ENCODE assay signal across 15 cellular contexts in the genomic region with DNA sequence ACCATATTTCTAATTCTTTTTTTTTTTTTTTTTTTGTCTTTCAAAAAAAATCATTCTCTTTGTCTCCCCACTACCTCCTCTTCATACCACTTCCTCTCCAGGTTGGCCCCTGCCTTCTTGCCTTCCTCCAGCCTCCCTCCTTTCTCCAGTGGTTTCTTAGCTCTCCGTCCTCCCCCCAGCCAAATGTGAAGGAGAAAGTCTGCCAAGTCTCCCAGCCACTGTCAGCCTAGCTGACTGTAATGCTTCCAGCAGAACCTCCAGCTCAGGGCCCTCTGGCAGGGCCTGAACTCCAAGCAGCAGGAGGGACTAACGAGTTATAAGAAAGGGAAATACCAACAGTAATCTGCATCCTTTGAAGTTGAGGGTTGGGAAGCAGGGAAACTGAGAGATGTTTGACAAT. TPM values are rescaled to one million over a fixed set of nuclear protein-coding genes. Genes with fewer than 3 reads are reported as not detected.
DNase-seq lines count a peak whose midpoint lies in the region; ATAC-seq and TF ChIP-seq lines count a peak whose summit lies in the region.
"Had no signal": no experiment of that assay in that cellular context is flagged by ENCODE, and none has a peak within 500 bp of the region (broad histone marks: within the 10 kb centered on the region; RNA-seq: fewer than 3 reads in every experiment).

No MANE protein-coding gene starts in this region.

- no peaks in the 10 kb centered on the region for H3K9me3 ChIP-seq in left ventricle myocardium inferior (replicated peaks)
- H3K9me3 ChIP-seq: adrenal gland had no signal

- H3K36me3 ChIP-seq in left ventricle myocardium inferior: no peaks in the 10 kb centered on the region
- H3K36me3 ChIP-seq: adrenal gland had no signal

- DNase-seq in GM03348 (ENCODE audit: low spot score) (peak; percentile 65), left ventricle myocardium inferior (peak; percentile 45), sciatic nerve (ENCODE audit: low spot score) (peak; percentile 62), 8988T (no peak), HT-29 (ENCODE audit: low spot score) (no peak), CD1c-positive myeloid dendritic cell (ENCODE audit: extremely low spot score) (no peak)
- DNase-seq in activated CD4-positive, CD25-positive, alpha-beta regulatory T cell treated with anti-CD3 and anti-CD28 coated beads, Interleukin-2, amount 50 U/mL, for 72 hours: no peak
- DNase-seq: activated CD8-positive, alpha-beta memory T cell treated with anti-CD3 and anti-CD28 coated beads, Interleukin-2, amount 10 ng/mL, durations not matched to agents 7 days and 5 days; CD4-positive, alpha-beta memory T cell; effector memory CD8-positive, alpha-beta T cell; Karpas-422; naive B cell had no signal

- ATAC-seq in SK-N-SH treated with all-trans-retinoic acid at 6 μM for 48 hours: peak; percentile 50
- ATAC-seq in sciatic nerve: peak; percentile 84
- ATAC-seq: activated CD8-positive, alpha-beta memory T cell treated with anti-CD3 and anti-CD28 coated beads, Interleukin-2, amount 10 ng/mL, durations not matched to agents 7 days and 5 days; effector memory CD8-positive, alpha-beta T cell had no signal

- no peak for TF ChIP-seq CTCF in left ventricle myocardium inferior (IDR thresholded peaks at IDR 0.05; ENCODE audit: borderline replicate concordance)

- peak overlapping the region; percentile 71 for H3K27ac ChIP-seq in left ventricle myocardium inferior (replicated peaks)
- H3K27ac ChIP-seq: adrenal gland had no signal

- H3K27me3 ChIP-seq in left ventricle myocardium inferior (ENCODE audit: low read depth): no peaks in the 10 kb centered on the region
- H3K27me3 ChIP-seq: adrenal gland had no signal

- peaks cover 7% of the 10 kb centered on the region for H3K4me1 ChIP-seq in left ventricle myocardium inferior
- H3K4me1 ChIP-seq: adrenal gland had no signal

- intact Hi-C loops in left ventricle myocardium inferior (cut with micrococcal nuclease) (no loop called here), sciatic nerve (cut with DNase I) (no loop called here)

- H3K4me3 ChIP-seq in left ventricle myocardium inferior: no peak overlapping the region
- H3K4me3 ChIP-seq: adrenal gland had no signal

TF ChIP-seq in SK-N-SH treated with all-trans-retinoic acid at 6 μM for 48 hours, 23 proteins besides CTCF, POLR2A, EP300 and RAD21:
- no peak for TF ChIP-seq TCF4 (CRISPR knock-in tag; IDR thresholded peaks at IDR 0.05; ENCODE audit: borderline replicate concordance)
- TF ChIP-seq CSDC2 (CRISPR knock-in tag; IDR thresholded peaks at IDR 0.05): no peak
- no peak for TF ChIP-seq ARNTL (CRISPR knock-in tag; IDR thresholded peaks at IDR 0.05; ENCODE audit: borderline replicate concordance, low read depth)
- no peak for TF ChIP-seq GLIS3 (CRISPR knock-in tag; IDR thresholded peaks at IDR 0.05)
- no peak for TF ChIP-seq TSHZ2 (CRISPR knock-in tag; IDR thresholded peaks at IDR 0.05)
- TF ChIP-seq CSRNP3 (CRISPR knock-in tag; IDR thresholded peaks at IDR 0.05): no peak
- TF ChIP-seq, protein P1, sequence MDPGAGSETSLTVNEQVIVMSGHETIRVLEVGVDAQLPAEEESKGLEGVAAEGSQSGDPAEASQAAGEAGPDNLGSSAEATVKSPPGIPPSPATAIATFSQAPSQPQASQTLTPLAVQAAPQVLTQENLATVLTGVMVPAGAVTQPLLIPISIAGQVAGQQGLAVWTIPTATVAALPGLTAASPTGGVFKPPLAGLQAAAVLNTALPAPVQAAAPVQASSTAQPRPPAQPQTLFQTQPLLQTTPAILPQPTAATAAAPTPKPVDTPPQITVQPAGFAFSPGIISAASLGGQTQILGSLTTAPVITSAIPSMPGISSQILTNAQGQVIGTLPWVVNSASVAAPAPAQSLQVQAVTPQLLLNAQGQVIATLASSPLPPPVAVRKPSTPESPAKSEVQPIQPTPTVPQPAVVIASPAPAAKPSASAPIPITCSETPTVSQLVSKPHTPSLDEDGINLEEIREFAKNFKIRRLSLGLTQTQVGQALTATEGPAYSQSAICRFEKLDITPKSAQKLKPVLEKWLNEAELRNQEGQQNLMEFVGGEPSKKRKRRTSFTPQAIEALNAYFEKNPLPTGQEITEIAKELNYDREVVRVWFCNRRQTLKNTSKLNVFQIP (CRISPR knock-in tag; IDR thresholded peaks at IDR 0.05; ENCODE audit: borderline replicate concordance, low read depth): no peak
- no peak for TF ChIP-seq ZNF565 (CRISPR knock-in tag; conservative IDR thresholded peaks at IDR 0.05; ENCODE audit: low read depth)
- TF ChIP-seq TOX (CRISPR knock-in tag; IDR thresholded peaks at IDR 0.05; ENCODE audit: borderline replicate concordance): no peak
- TF ChIP-seq OSR1 (CRISPR knock-in tag; IDR thresholded peaks at IDR 0.05): no peak
- TF ChIP-seq RARB (CRISPR knock-in tag; IDR thresholded peaks at IDR 0.05): no peak
- TF ChIP-seq ESRRG (CRISPR knock-in tag; IDR thresholded peaks at IDR 0.05): no peak
- TF ChIP-seq PPARA (CRISPR knock-in tag; IDR thresholded peaks at IDR 0.05; ENCODE audit: borderline replicate concordance): no peak
- TF ChIP-seq ZNF8 (CRISPR knock-in tag; IDR thresholded peaks at IDR 0.05): no peak
- TF ChIP-seq ZFP3 (CRISPR knock-in tag; IDR thresholded peaks at IDR 0.05): no peak
- no peak for TF ChIP-seq ISL1 (CRISPR knock-in tag; IDR thresholded peaks at IDR 0.05)
- no peak for TF ChIP-seq SNAI2 (CRISPR knock-in tag; IDR thresholded peaks at IDR 0.05)
- TF ChIP-seq, protein P2, sequence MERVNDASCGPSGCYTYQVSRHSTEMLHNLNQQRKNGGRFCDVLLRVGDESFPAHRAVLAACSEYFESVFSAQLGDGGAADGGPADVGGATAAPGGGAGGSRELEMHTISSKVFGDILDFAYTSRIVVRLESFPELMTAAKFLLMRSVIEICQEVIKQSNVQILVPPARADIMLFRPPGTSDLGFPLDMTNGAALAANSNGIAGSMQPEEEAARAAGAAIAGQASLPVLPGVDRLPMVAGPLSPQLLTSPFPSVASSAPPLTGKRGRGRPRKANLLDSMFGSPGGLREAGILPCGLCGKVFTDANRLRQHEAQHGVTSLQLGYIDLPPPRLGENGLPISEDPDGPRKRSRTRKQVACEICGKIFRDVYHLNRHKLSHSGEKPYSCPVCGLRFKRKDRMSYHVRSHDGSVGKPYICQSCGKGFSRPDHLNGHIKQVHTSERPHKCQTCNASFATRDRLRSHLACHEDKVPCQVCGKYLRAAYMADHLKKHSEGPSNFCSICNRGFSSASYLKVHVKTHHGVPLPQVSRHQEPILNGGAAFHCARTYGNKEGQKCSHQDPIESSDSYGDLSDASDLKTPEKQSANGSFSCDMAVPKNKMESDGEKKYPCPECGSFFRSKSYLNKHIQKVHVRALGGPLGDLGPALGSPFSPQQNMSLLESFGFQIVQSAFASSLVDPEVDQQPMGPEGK (CRISPR knock-in tag; IDR thresholded peaks at IDR 0.05; ENCODE audit: borderline replicate concordance): no peak
- no peak for TF ChIP-seq CREB5 (CRISPR knock-in tag; IDR thresholded peaks at IDR 0.05; ENCODE audit: low read depth)
- TF ChIP-seq ZC3H10 (CRISPR knock-in tag; IDR thresholded peaks at IDR 0.05): no peak
TF ChIP-seq in SK-N-SH treated with all-trans-retinoic acid at 6 μM for 48 hours: peak in this region for 0.

RNA-seq across cellular contexts. Expression of gene BICC1, which starts 35.5 kb away (rescaled TPM):
- 5.7 TPM for total RNA-seq in left ventricle myocardium inferior
- 42.1 TPM for total RNA-seq in sciatic nerve
- not detected in 2 replicates for total RNA-seq in HT-29 (2014; rRNA removed; shearing (Covaris generic))
- total RNA-seq: CD4-positive, alpha-beta memory T cell; OCI-LY7 had no signal

Comparison
In these comparisons a context has a peak if more than half of its experiments do, and no peak if none do; other contexts are left out.
1. DNase-seq: peak in GM03348 (single experiment), left ventricle myocardium inferior (single experiment) and sciatic nerve (single experiment); none in 8988T (single experiment), activated CD4-positive, CD25-positive, alpha-beta regulatory T cell treated with anti-CD3 and anti-CD28 coated beads, Interleukin-2, amount 50 U/mL, for 72 hours (single experiment), HT-29 (single experiment) and CD1c-positive myeloid dendritic cell (single experiment).